Comparison of ENCODE assay signal across 1 cellular context in the genomic region with DNA sequence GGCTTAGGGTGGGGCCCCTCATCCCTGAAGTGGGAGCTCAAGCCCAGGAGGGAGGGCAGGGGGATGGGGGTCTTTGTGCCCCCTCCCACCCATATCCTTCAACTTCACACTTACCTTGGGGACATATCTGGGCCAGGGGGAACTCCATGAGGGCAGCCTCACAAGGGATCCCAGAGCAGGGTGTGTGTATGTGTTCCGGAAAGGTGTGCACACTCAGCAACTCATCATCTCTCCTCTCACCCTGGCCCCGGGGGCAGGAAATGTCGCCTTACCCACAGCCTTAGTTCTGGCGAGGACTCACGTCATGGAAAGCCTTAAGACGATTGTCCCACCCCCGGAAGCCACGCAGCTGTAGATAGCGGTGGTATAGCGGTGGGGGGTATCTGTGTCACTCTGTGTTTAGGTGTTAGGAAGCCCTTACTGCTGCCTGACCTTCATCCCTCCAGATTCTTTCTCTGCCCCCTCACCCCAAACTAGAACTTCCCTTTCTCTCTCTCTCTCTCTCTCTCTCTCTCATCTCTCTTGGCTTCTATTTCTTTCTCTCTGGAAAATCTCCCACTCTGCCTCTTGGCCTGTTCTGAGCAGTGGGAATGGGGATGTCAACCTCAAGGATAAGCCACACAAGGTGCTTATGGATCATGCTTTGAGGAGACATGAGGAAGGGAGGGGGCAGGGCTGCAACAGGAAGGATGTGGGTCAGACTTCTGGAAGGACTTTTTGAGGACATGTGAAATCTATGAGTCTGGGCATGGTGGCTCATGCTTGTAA.
TF ChIP-seq lines count a peak whose summit lies in the region.

A gene (minus strand): TSS at position 288 of the 768 bp plus-strand sequence. CDS start 140 bp downstream, at position 148.

TF ChIP-seq in K562, 482 proteins besides CTCF, POLR2A, EP300 and RAD21 (continued from another document):
- TF ChIP-seq, protein P1, sequence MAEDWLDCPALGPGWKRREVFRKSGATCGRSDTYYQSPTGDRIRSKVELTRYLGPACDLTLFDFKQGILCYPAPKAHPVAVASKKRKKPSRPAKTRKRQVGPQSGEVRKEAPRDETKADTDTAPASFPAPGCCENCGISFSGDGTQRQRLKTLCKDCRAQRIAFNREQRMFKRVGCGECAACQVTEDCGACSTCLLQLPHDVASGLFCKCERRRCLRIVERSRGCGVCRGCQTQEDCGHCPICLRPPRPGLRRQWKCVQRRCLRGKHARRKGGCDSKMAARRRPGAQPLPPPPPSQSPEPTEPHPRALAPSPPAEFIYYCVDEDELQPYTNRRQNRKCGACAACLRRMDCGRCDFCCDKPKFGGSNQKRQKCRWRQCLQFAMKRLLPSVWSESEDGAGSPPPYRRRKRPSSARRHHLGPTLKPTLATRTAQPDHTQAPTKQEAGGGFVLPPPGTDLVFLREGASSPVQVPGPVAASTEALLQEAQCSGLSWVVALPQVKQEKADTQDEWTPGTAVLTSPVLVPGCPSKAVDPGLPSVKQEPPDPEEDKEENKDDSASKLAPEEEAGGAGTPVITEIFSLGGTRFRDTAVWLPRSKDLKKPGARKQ (CRISPR knock-in tag; IDR thresholded peaks at IDR 0.05) = no peak
- TF ChIP-seq THRAP3 (IDR thresholded peaks at IDR 0.05; ENCODE audit: borderline replicate concordance) (no peak), ZNF584 (CRISPR knock-in tag; IDR thresholded peaks at IDR 0.05; ENCODE audit: low read depth) (no peak), RBBP5 (IDR thresholded peaks at IDR 0.05; ENCODE audit: borderline replicate concordance, insufficient read depth, low read length, poor library complexity, severe bottlenecking) (no peak)
